24 cellular contexts compared by ENCODE assay signal in genomic region chr2:64686283-64686956, GRCh38. TPM values are rescaled to one million over a fixed set of nuclear protein-coding genes. Genes with fewer than 3 reads are reported as not detected.
A peak's percentile ranks its signal among the peaks of the same experiment; 100 is the strongest.
DNase-seq lines count a peak whose midpoint lies in the region; ATAC-seq and TF ChIP-seq lines count a peak whose summit lies in the region.
"Had no signal": no experiment of that assay in that cellular context is flagged by ENCODE, and none has a peak within 500 bp of the region (broad histone marks: within the 10 kb centered on the region; RNA-seq: fewer than 3 reads in every experiment).

No MANE protein-coding gene starts in this region.

- H3K4me1 Mint-ChIP-seq in activated CD8-positive, alpha-beta T cell treated with anti-CD3 and anti-CD28 coated beads for 36 hours (ENCODE audit: low read depth): peaks cover 29% of the 10 kb centered on the region
- no peaks in the 10 kb centered on the region for H3K4me1 Mint-ChIP-seq in activated CD8-positive, alpha-beta T cell treated with anti-CD3 and anti-CD28 coated beads, Interleukin-2, amount 10 ng/mL, durations not matched to agents 7 days and 5 days (ENCODE audit: low read depth)
- H3K4me1 Mint-ChIP-seq in stimulated activated naive CD8-positive, alpha-beta T cell treated with anti-CD3 and anti-CD28 coated beads, Interleukin-15, Interleukin-2, amounts not matched to agents 100 ng/mL and 50 ng/mL, for 24 hours (ENCODE audit: low read depth): peaks cover 37% of the 10 kb centered on the region
- H3K4me1 Mint-ChIP-seq: activated CD4-positive, alpha-beta memory T cell treated with anti-CD3 and anti-CD28 coated beads, Interleukin-2, amount 10 ng/mL, durations not matched to agents 7 days and 5 days; natural killer cell had no signal

- intact Hi-C loops in activated CD8-positive, alpha-beta T cell treated with anti-CD3 and anti-CD28 coated beads for 36 hours (cut with micrococcal nuclease): no loop called here

- H3K27me3 ChIP-seq in MG63: no peaks in the 10 kb centered on the region
- H3K27me3 ChIP-seq: BLaER1 treated with 17β-estradiol and CSF1 and Interleukin-3, amounts not matched to agents 10 nM and 100 nM; body of pancreas; stomach; upper lobe of right lung had no signal

- peaks cover 4% of the 10 kb centered on the region; the same call in 1 of the 2 replicates for H3K36me3 ChIP-seq in MG63
- H3K36me3 ChIP-seq: BLaER1 treated with 17β-estradiol and CSF1 and Interleukin-3, amounts not matched to agents 10 nM and 100 nM; stomach; upper lobe of right lung had no signal

- H3K9me3 ChIP-seq in MG63: no peaks in the 10 kb centered on the region
- H3K9me3 ChIP-seq: BLaER1 treated with 17β-estradiol and CSF1 and Interleukin-3, amounts not matched to agents 10 nM and 100 nM; body of pancreas; stomach; upper lobe of right lung had no signal

- POLR2A ChIA-PET in activated CD8-positive, alpha-beta T cell treated with anti-CD3 and anti-CD28 coated beads for 36 hours (lab: Charles Lee): interaction anchor here (0.9 to 2.9 kb wide), 2 partner anchors 10 to 12 kb away, joined by 3 to 9 read pairs; no protein-coding TSS in a partner anchor
- POLR2A ChIA-PET in activated CD8-positive, alpha-beta T cell treated with anti-CD3 and anti-CD28 coated beads, Interleukin-2, amount 10 ng/mL, durations not matched to agents 7 days and 5 days (lab: Charles Lee): no interaction called here
- POLR2A ChIA-PET in RWPE1 (lab: Yijun Ruan, JAX; ENCODE audit: low non-redundant PET): no interaction called here

- H3K4me3 ChIP-seq in MG63: no peak overlapping the region
- H3K4me3 ChIP-seq: BLaER1 treated with 17β-estradiol and CSF1 and Interleukin-3, amounts not matched to agents 10 nM and 100 nM; body of pancreas; stomach; upper lobe of right lung had no signal

- CTCF ChIA-PET in activated CD8-positive, alpha-beta T cell treated with anti-CD3 and anti-CD28 coated beads for 36 hours (lab: Charles Lee): interaction anchor here (0.5 to 1.4 kb wide), 6 partner anchors 9 to 178 kb away, joined by 3 to 5 read pairs (median 4); no protein-coding TSS in a partner anchor
- CTCF ChIA-PET in activated CD8-positive, alpha-beta T cell treated with anti-CD3 and anti-CD28 coated beads, Interleukin-2, amount 10 ng/mL, durations not matched to agents 7 days and 5 days (lab: Charles Lee): interaction anchor here (1.6 to 2.0 kb wide), 3 partner anchors 9 to 32 kb away, joined by 3 to 5 read pairs (median 5); partner anchors contain the start of gene SERTAD2
- CTCF ChIA-PET in RWPE1 (lab: Yijun Ruan, JAX): interaction anchor here (0.6 kb wide), 1 partner anchor 36 kb away, joined by 3 read pairs; no protein-coding TSS in a partner anchor

- no peak for DNase-seq in activated CD8-positive, alpha-beta T cell treated with anti-CD3 and anti-CD28 coated beads for 36 hours
- no peak for DNase-seq in activated CD8-positive, alpha-beta T cell treated with anti-CD3 and anti-CD28 coated beads, Interleukin-2, amount 10 ng/mL, durations not matched to agents 7 days and 5 days
- DNase-seq in RWPE1 (ENCODE audit: low spot score) (peak; percentile 32), iPS-NIHi11 (ENCODE audit: low spot score) (peak; percentile 24), NCI-H446 (lab: John Stamatoyannopoulos, UW) (no peak), superior temporal gyrus (ENCODE audit: extremely low spot score) (no peak), MG63 (no peak)
- DNase-seq: activated CD4-positive, alpha-beta memory T cell treated with anti-CD3 and anti-CD28 coated beads, Interleukin-2, amount 10 ng/mL, durations not matched to agents 7 days and 5 days; activated naive CD8-positive, alpha-beta T cell treated with anti-CD3 and anti-CD28 coated beads, Interleukin-2, amount 10 ng/mL, durations not matched to agents 7 days and 5 days; activated T-cell treated with anti-CD3 and anti-CD28 coated beads, Interleukin-2, amount 50 U/mL, for 4 hours; body of pancreas; GDM1; natural killer cell; NCI-H1092; NCI-H2107; NCI-H510A treated with DMSO at 0.1 percent for 48 hours; SHP77 treated with DMSO at 0.1 percent for 48 hours; stimulated activated CD4-positive, alpha-beta T cell treated with anti-CD3 and anti-CD28 coated beads, Interleukin-2, amount 100 ng/mL, for 24 hours; stomach; upper lobe of right lung had no signal

- peaks cover 6% of the 10 kb centered on the region for H3K36me3 Mint-ChIP-seq in activated CD8-positive, alpha-beta T cell treated with anti-CD3 and anti-CD28 coated beads for 36 hours (ENCODE audit: low read depth)
- peaks cover 3% of the 10 kb centered on the region for H3K36me3 Mint-ChIP-seq in activated CD8-positive, alpha-beta T cell treated with anti-CD3 and anti-CD28 coated beads, Interleukin-2, amount 10 ng/mL, durations not matched to agents 7 days and 5 days (ENCODE audit: low read depth)
- H3K36me3 Mint-ChIP-seq in stimulated activated naive CD8-positive, alpha-beta T cell treated with anti-CD3 and anti-CD28 coated beads, Interleukin-15, Interleukin-2, amounts not matched to agents 100 ng/mL and 50 ng/mL, for 24 hours (ENCODE audit: low read depth): no peaks in the 10 kb centered on the region
- H3K36me3 Mint-ChIP-seq: natural killer cell had no signal

- H3K27me3 Mint-ChIP-seq in activated CD8-positive, alpha-beta T cell treated with anti-CD3 and anti-CD28 coated beads for 36 hours: no peaks in the 10 kb centered on the region
- no peaks in the 10 kb centered on the region for H3K27me3 Mint-ChIP-seq in activated CD8-positive, alpha-beta T cell treated with anti-CD3 and anti-CD28 coated beads, Interleukin-2, amount 10 ng/mL, durations not matched to agents 7 days and 5 days (ENCODE audit: low read depth)
- H3K27me3 Mint-ChIP-seq in stimulated activated naive CD8-positive, alpha-beta T cell treated with anti-CD3 and anti-CD28 coated beads, Interleukin-15, Interleukin-2, amounts not matched to agents 100 ng/mL and 50 ng/mL, for 24 hours: no peaks in the 10 kb centered on the region
- H3K27me3 Mint-ChIP-seq: progenitor cell of endocrine pancreas had no signal

- no peak overlapping the region for H3K4me3 Mint-ChIP-seq in activated CD8-positive, alpha-beta T cell treated with anti-CD3 and anti-CD28 coated beads for 36 hours
- H3K4me3 Mint-ChIP-seq in activated CD8-positive, alpha-beta T cell treated with anti-CD3 and anti-CD28 coated beads, Interleukin-2, amount 10 ng/mL, durations not matched to agents 7 days and 5 days: no peak overlapping the region
- H3K4me3 Mint-ChIP-seq in stimulated activated naive CD8-positive, alpha-beta T cell treated with anti-CD3 and anti-CD28 coated beads, Interleukin-15, Interleukin-2, amounts not matched to agents 100 ng/mL and 50 ng/mL, for 24 hours: no peak overlapping the region
- H3K4me3 Mint-ChIP-seq: activated CD4-positive, alpha-beta memory T cell treated with anti-CD3 and anti-CD28 coated beads, Interleukin-2, amount 10 ng/mL, durations not matched to agents 7 days and 5 days; activated naive CD8-positive, alpha-beta T cell treated with anti-CD3 and anti-CD28 coated beads, Interleukin-2, amount 10 ng/mL, durations not matched to agents 7 days and 5 days; activated T-cell treated with anti-CD3 and anti-CD28 coated beads, Interleukin-2, amount 50 U/mL, for 4 hours; natural killer cell had no signal

- no peaks in the 10 kb centered on the region for H3K9me3 Mint-ChIP-seq in activated CD8-positive, alpha-beta T cell treated with anti-CD3 and anti-CD28 coated beads for 36 hours
- H3K9me3 Mint-ChIP-seq in activated CD8-positive, alpha-beta T cell treated with anti-CD3 and anti-CD28 coated beads, Interleukin-2, amount 10 ng/mL, durations not matched to agents 7 days and 5 days (ENCODE audit: insufficient read depth): peaks cover under 1% of the 10 kb centered on the region
- H3K9me3 Mint-ChIP-seq in stimulated activated naive CD8-positive, alpha-beta T cell treated with anti-CD3 and anti-CD28 coated beads, Interleukin-15, Interleukin-2, amounts not matched to agents 100 ng/mL and 50 ng/mL, for 24 hours: no peaks in the 10 kb centered on the region
- H3K9me3 Mint-ChIP-seq: activated CD4-positive, alpha-beta memory T cell treated with anti-CD3 and anti-CD28 coated beads, Interleukin-2, amount 10 ng/mL, durations not matched to agents 7 days and 5 days; activated T-cell treated with anti-CD3 and anti-CD28 coated beads, Interleukin-2, amount 50 U/mL, for 4 hours; natural killer cell had no signal

- H3K27ac ChIP-seq in RWPE1: no peak overlapping the region
- H3K27ac ChIP-seq: BLaER1 treated with 17β-estradiol and CSF1 and Interleukin-3, amounts not matched to agents 10 nM and 100 nM; body of pancreas; stomach; upper lobe of right lung; VCaP had no signal

- no peak for TF ChIP-seq CTCF in activated CD8-positive, alpha-beta T cell treated with anti-CD3 and anti-CD28 coated beads for 36 hours (IDR thresholded peaks at IDR 0.05)
- TF ChIP-seq CTCF in RWPE1 (conservative IDR thresholded peaks at IDR 0.05; ENCODE audit: low read depth): no peak

- ATAC-seq in activated CD8-positive, alpha-beta T cell treated with anti-CD3 and anti-CD28 coated beads for 36 hours: peak; percentile 47
- no peak for ATAC-seq in activated CD8-positive, alpha-beta T cell treated with anti-CD3 and anti-CD28 coated beads, Interleukin-2, amount 10 ng/mL, durations not matched to agents 7 days and 5 days
- ATAC-seq: activated T-cell treated with anti-CD3 and anti-CD28 coated beads, Interleukin-2, amount 50 U/mL, for 4 hours; body of pancreas; natural killer cell had no signal

- H3K27ac Mint-ChIP-seq in activated CD8-positive, alpha-beta T cell treated with anti-CD3 and anti-CD28 coated beads for 36 hours: peak overlapping the region; percentile 78
- H3K27ac Mint-ChIP-seq in activated CD8-positive, alpha-beta T cell treated with anti-CD3 and anti-CD28 coated beads, Interleukin-2, amount 10 ng/mL, durations not matched to agents 7 days and 5 days: no peak overlapping the region
- peak overlapping the region; percentile 87 for H3K27ac Mint-ChIP-seq in stimulated activated naive CD8-positive, alpha-beta T cell treated with anti-CD3 and anti-CD28 coated beads, Interleukin-15, Interleukin-2, amounts not matched to agents 100 ng/mL and 50 ng/mL, for 24 hours
- H3K27ac Mint-ChIP-seq: activated CD4-positive, alpha-beta memory T cell treated with anti-CD3 and anti-CD28 coated beads, Interleukin-2, amount 10 ng/mL, durations not matched to agents 7 days and 5 days; activated naive CD8-positive, alpha-beta T cell treated with anti-CD3 and anti-CD28 coated beads, Interleukin-2, amount 10 ng/mL, durations not matched to agents 7 days and 5 days; natural killer cell; progenitor cell of endocrine pancreas had no signal

RNA-seq across cellular contexts. Expression of gene SERTAD2, which starts 32.7 kb away (rescaled TPM):
- 10 to 100 TPM; 31.2 to 33.9 TPM for total RNA-seq in activated CD8-positive, alpha-beta T cell treated with anti-CD3 and anti-CD28 coated beads for 36 hours
- 10 to 100 TPM; 21.4 to 21.8 TPM for total RNA-seq in activated CD8-positive, alpha-beta T cell treated with anti-CD3 and anti-CD28 coated beads, Interleukin-2, amount 10 ng/mL, durations not matched to agents 7 days and 5 days
- 9.4 and 11.6 TPM in 2 replicates for total RNA-seq in MG63 (2014; rRNA removed; shearing (Covaris generic); ENCODE audit: low replicate concordance)

Comparison
In these comparisons a context has a peak if more than half of its experiments do, and no peak if none do; other contexts are left out.
1. DNase-seq: peak in RWPE1 (single experiment) and iPS-NIHi11 (single experiment); none in activated CD8-positive, alpha-beta T cell treated with anti-CD3 and anti-CD28 coated beads for 36 hours (single experiment), activated CD8-positive, alpha-beta T cell treated with anti-CD3 and anti-CD28 coated beads, Interleukin-2, amount 10 ng/mL, durations not matched to agents 7 days and 5 days (single experiment), NCI-H446 (0 of 2), superior temporal gyrus (single experiment) and MG63 (single experiment).